13 cellular contexts compared by ENCODE assay signal in the genomic region with DNA sequence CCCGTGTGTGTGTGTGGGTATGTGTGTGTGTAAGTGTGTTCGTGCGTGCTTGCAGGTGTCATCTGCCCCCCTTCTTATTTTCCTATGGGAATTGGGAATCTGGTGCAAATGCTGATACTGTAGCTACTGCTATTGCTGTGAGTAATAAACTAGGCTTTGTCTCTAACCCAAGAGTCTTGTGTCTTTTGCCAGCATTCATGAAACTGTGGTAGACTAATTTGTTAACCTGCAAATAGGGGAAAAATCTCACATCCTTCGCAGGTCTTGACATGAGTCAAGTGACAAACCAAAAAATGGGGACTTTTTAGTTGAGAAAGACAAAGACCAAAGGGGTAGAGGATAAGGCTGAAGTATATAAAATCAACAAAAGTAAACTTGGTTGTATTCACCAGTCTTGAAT. TPM values are rescaled to one million over a fixed set of nuclear protein-coding genes. Genes with fewer than 3 reads are reported as not detected.
DNase-seq lines count a peak whose midpoint lies in the region; ATAC-seq and TF ChIP-seq lines count a peak whose summit lies in the region.
"Had no signal": no experiment of that assay in that cellular context is flagged by ENCODE, and none has a peak within 500 bp of the region (broad histone marks: within the 10 kb centered on the region; RNA-seq: fewer than 3 reads in every experiment).

No MANE protein-coding gene starts in this region.

- H3K9me3 Mint-ChIP-seq in activated T-helper 2 cell treated with anti-CD3 and anti-CD28 coated beads, Interferon-gamma antibody, Interleukin-2, Interleukin-4, amounts not matched to agents 10 μg/mL and 5 μg/mL and 100 μg/mL, durations not matched to agents 14 hours and 24 hours and 36 hours: no peaks in the 10 kb centered on the region
- H3K9me3 Mint-ChIP-seq: GM23338 had no signal

- POLR2A ChIA-PET in PC-3 (lab: Charles Lee; ENCODE audit: unreplicated experiment): no interaction called here

- H3K27me3 Mint-ChIP-seq in activated T-helper 2 cell treated with anti-CD3 and anti-CD28 coated beads, Interferon-gamma antibody, Interleukin-2, Interleukin-4, amounts not matched to agents 10 μg/mL and 5 μg/mL and 100 μg/mL, durations not matched to agents 14 hours and 24 hours and 36 hours (ENCODE audit: low read depth): no peaks in the 10 kb centered on the region

- H3K9ac ChIP-seq in DND-41 (ENCODE audit: low read depth, low read length) (peak overlapping the region; percentile 6; the same call in 1 of the 2 replicates), PC-3 (ENCODE audit: low read length) (no peak overlapping the region)

- H3K79me2 ChIP-seq in DND-41 (ENCODE audit: insufficient read depth, low read length): peaks cover 98% of the 10 kb centered on the region
- no peaks in the 10 kb centered on the region for H3K79me2 ChIP-seq in PC-3 (ENCODE audit: low read length)

- H3K27ac Mint-ChIP-seq in activated T-helper 2 cell treated with anti-CD3 and anti-CD28 coated beads, Interferon-gamma antibody, Interleukin-2, Interleukin-4, amounts not matched to agents 10 μg/mL and 5 μg/mL and 100 μg/mL, durations not matched to agents 14 hours and 24 hours and 36 hours: peak overlapping the region; percentile 90
- H3K27ac Mint-ChIP-seq: GM23338 had no signal

- H2AFZ ChIP-seq in DND-41 (ENCODE audit: low read depth, low read length): no peak overlapping the region
- no peak overlapping the region for H2AFZ ChIP-seq in PC-3 (ENCODE audit: low read length)
- H2AFZ ChIP-seq: GM23338 had no signal

- H4K20me1 ChIP-seq in DND-41 (ENCODE audit: insufficient read depth, low read length) (no peaks in the 10 kb centered on the region), PC-3 (ENCODE audit: low read length) (no peaks in the 10 kb centered on the region)

- peaks cover 91% of the 10 kb centered on the region for H3K4me1 Mint-ChIP-seq in activated T-helper 2 cell treated with anti-CD3 and anti-CD28 coated beads, Interferon-gamma antibody, Interleukin-2, Interleukin-4, amounts not matched to agents 10 μg/mL and 5 μg/mL and 100 μg/mL, durations not matched to agents 14 hours and 24 hours and 36 hours (ENCODE audit: low read depth)

- DNase-seq in DND-41 (no peak), HK-2 (ENCODE audit: unreplicated experiment) (no peak), NCI-H1048 (lab: John Stamatoyannopoulos, UW) (no peak), PC-3 (no peak), vagina (ENCODE audit: extremely low spot score in 2 of 2) (no peak)
- DNase-seq in activated T-helper 2 cell treated with anti-CD3 and anti-CD28 coated beads, Interferon-gamma antibody, Interleukin-2, Interleukin-4, amounts not matched to agents 10 μg/mL and 5 μg/mL and 100 μg/mL, durations not matched to agents 14 hours and 24 hours and 36 hours (ENCODE audit: low spot score): no peak
- DNase-seq: NCI-H1417, SW 1271, upper lobe of left lung had no signal

- H3K9me2 ChIP-seq in PC-3 (replicated peaks; ENCODE audit: low read length): no peaks in the 10 kb centered on the region

- no peak for TF ChIP-seq CTCF in DND-41 (IDR thresholded peaks at IDR 0.05; ENCODE audit: borderline replicate concordance, extremely low read depth, low read length, poor library complexity, severe bottlenecking)
- no peak for TF ChIP-seq CTCF in PC-3 (conservative IDR thresholded peaks at IDR 0.05; ENCODE audit: low read depth, low read length)
- TF ChIP-seq CTCF in vagina (IDR thresholded peaks at IDR 0.05): no peak

- peak overlapping the region; percentile 99 for H3K27ac ChIP-seq in DND-41 (ENCODE audit: low read length)
- H3K27ac ChIP-seq in PC-3 (ENCODE audit: low read length): no peak overlapping the region
- no peak overlapping the region for H3K27ac ChIP-seq in vagina
- H3K27ac ChIP-seq: C4-2B, upper lobe of left lung had no signal

- H3K36me3 ChIP-seq in DND-41 (ENCODE audit: insufficient read depth, low read length): peaks cover 68% of the 10 kb centered on the region
- H3K36me3 ChIP-seq in PC-3 (ENCODE audit: low read depth, low read length): no peaks in the 10 kb centered on the region
- H3K36me3 ChIP-seq in vagina: no peaks in the 10 kb centered on the region
- H3K36me3 ChIP-seq: upper lobe of left lung had no signal

- peaks cover 97% of the 10 kb centered on the region for H3K4me1 ChIP-seq in DND-41 (ENCODE audit: insufficient read depth, low read length)
- peaks cover 31% of the 10 kb centered on the region for H3K4me1 ChIP-seq in PC-3 (ENCODE audit: insufficient read depth, low read length)
- peaks cover 36% of the 10 kb centered on the region for H3K4me1 ChIP-seq in vagina

- intact Hi-C loops in activated T-helper 2 cell treated with anti-CD3 and anti-CD28 coated beads, Interferon-gamma antibody, Interleukin-2, Interleukin-4, amounts not matched to agents 10 μg/mL and 5 μg/mL and 100 μg/mL, durations not matched to agents 14 hours and 24 hours and 36 hours (cut with micrococcal nuclease): loop anchor here (1.0 to 5.0 kb wide), 4 partner anchors 16 to 304 kb away; no protein-coding TSS in a partner anchor
- intact Hi-C loops in PC-3 (cut with micrococcal nuclease): no loop called here
- intact Hi-C loops in vagina (cut with DNase I): no loop called here

- H3K4me2 ChIP-seq in DND-41 (ENCODE audit: insufficient read depth, low read length) (no peak overlapping the region), PC-3 (ENCODE audit: low read length) (no peak overlapping the region)
- H3K4me2 ChIP-seq: GM23338 had no signal

- H3K4me3 ChIP-seq in DND-41 (ENCODE audit: low read depth in 1 of 2, low read length in 2 of 2): no peak overlapping the region
- H3K4me3 ChIP-seq in PC-3 (ENCODE audit: low read length): no peak overlapping the region
- no peak overlapping the region for H3K4me3 ChIP-seq in vagina
- H3K4me3 ChIP-seq: GM23338, upper lobe of left lung had no signal

- peak overlapping the region; percentile 34 for H3K4me3 Mint-ChIP-seq in activated T-helper 2 cell treated with anti-CD3 and anti-CD28 coated beads, Interferon-gamma antibody, Interleukin-2, Interleukin-4, amounts not matched to agents 10 μg/mL and 5 μg/mL and 100 μg/mL, durations not matched to agents 14 hours and 24 hours and 36 hours (ENCODE audit: low read depth)
- H3K4me3 Mint-ChIP-seq: GM23338 had no signal

- H3K9me3 ChIP-seq in DND-41 (ENCODE audit: insufficient read depth, low read length, severe bottlenecking): no peaks in the 10 kb centered on the region
- no peaks in the 10 kb centered on the region for H3K9me3 ChIP-seq in PC-3 (ENCODE audit: low read length)
- no peaks in the 10 kb centered on the region for H3K9me3 ChIP-seq in vagina
- H3K9me3 ChIP-seq: upper lobe of left lung had no signal

- H3F3A ChIP-seq in PC-3 (ENCODE audit: low read length, unreplicated experiment): no peaks in the 10 kb centered on the region

- no TSS peak for BruUV-seq in PC-3 (replicated peaks; lab: Mats Ljungman, UMichigan)

- no peaks in the 10 kb centered on the region for H3K27me3 ChIP-seq in DND-41 (ENCODE audit: insufficient read depth, low read length, poor library complexity)
- no peaks in the 10 kb centered on the region for H3K27me3 ChIP-seq in PC-3 (ENCODE audit: low read length)
- no peaks in the 10 kb centered on the region for H3K27me3 ChIP-seq in vagina
- H3K27me3 ChIP-seq: upper lobe of left lung had no signal

- peaks cover 66% of the 10 kb centered on the region for H3K36me3 Mint-ChIP-seq in activated T-helper 2 cell treated with anti-CD3 and anti-CD28 coated beads, Interferon-gamma antibody, Interleukin-2, Interleukin-4, amounts not matched to agents 10 μg/mL and 5 μg/mL and 100 μg/mL, durations not matched to agents 14 hours and 24 hours and 36 hours (ENCODE audit: low read depth)

- no peak for TF ChIP-seq POLR2A in vagina (IDR thresholded peaks at IDR 0.05)

- CTCF ChIA-PET in PC-3 (lab: Charles Lee): no interaction called here

- ATAC-seq in DND-41 (ENCODE audit: insufficient read depth, low read depth) (no peak), GM19351 (IDR thresholded peaks at IDR 0.05; ENCODE audit: unreplicated experiment) (peak; percentile 80), HG03060 (IDR thresholded peaks at IDR 0.05; ENCODE audit: low read depth, unreplicated experiment) (peak; percentile 57), PC-3 (no peak)
- ATAC-seq: GM23338 had no signal

RNA-seq across cellular contexts. Expression of gene FAM133B, which starts 57.9 kb away (rescaled TPM):
- 39.0 and 39.4 TPM in 2 replicates for total RNA-seq in activated T-helper 2 cell treated with anti-CD3 and anti-CD28 coated beads, Interferon-gamma antibody, Interleukin-2, Interleukin-4, amounts not matched to agents 10 μg/mL and 5 μg/mL and 100 μg/mL, durations not matched to agents 14 hours and 24 hours and 36 hours
- total RNA-seq in PC-3 (2014; rRNA removed) (22.6 and 25.9 TPM in 2 replicates), vagina (22.3 TPM)

Comparison
In these comparisons a context has a peak if more than half of its experiments do, and no peak if none do; other contexts are left out.
1. ATAC-seq: peak in GM19351 (single experiment) and HG03060 (single experiment); none in DND-41 (single experiment) and PC-3 (single experiment).